Comparison of ENCODE assay signal across 16 cellular contexts in genomic region chrX:22323541-22323940, GRCh38. TPM values are rescaled to one million over a fixed set of nuclear protein-coding genes. Genes with fewer than 3 reads are reported as not detected.
DNase-seq lines count a peak whose midpoint lies in the region; ATAC-seq lines count a peak whose summit lies in the region.
"Had no signal": no experiment of that assay in that cellular context is flagged by ENCODE, and none has a peak within 500 bp of the region (broad histone marks: within the 10 kb centered on the region; RNA-seq: fewer than 3 reads in every experiment).

No MANE protein-coding gene starts in this region.

- no peak overlapping the region for H3K9ac ChIP-seq in GM23248
- no peak overlapping the region for H3K9ac ChIP-seq in skeletal muscle satellite cell (ENCODE audit: low read depth, low read length)

- peaks cover 0 to 11% (median 6%) of the 10 kb centered on the region in 5 donors for H3K27me3 Mint-ChIP-seq in naive thymus-derived CD8-positive, alpha-beta T cell

- no peaks in the 10 kb centered on the region for H3K79me2 ChIP-seq in GM23248 (ENCODE audit: insufficient read depth)
- H3K79me2 ChIP-seq: hepatocyte had no signal

- H3K4me1 ChIP-seq in GM23248 (ENCODE audit: insufficient read depth) (peaks cover 25% of the 10 kb centered on the region), skeletal muscle satellite cell (ENCODE audit: control insufficient read depth, insufficient read depth, low read length) (peaks cover 26% of the 10 kb centered on the region)

- H3K4me2 ChIP-seq in GM23248 (ENCODE audit: unreplicated experiment) (peak overlapping the region; percentile 40), skeletal muscle satellite cell (ENCODE audit: low read length) (peak overlapping the region; percentile 33)
- H3K4me2 ChIP-seq: hepatocyte had no signal

- DNase-seq in GM23248 (peak; percentile 82), RPMI7951 (ENCODE audit: low read depth) (peak; percentile 54), fibroblast of gingiva (ENCODE audit: low read depth) (peak; percentile 45), anterior cingulate cortex (lab: John Stamatoyannopoulos, UW) (no peak)
- DNase-seq in naive thymus-derived CD8-positive, alpha-beta T cell, result no peak
- DNase-seq: activated CD4-positive, alpha-beta T cell treated with anti-CD3 and anti-CD28 coated beads for 48 hours; activated T-cell treated with anti-CD3 and anti-CD28 coated beads, Interleukin-2, amount 50 U/mL, for 48 hours; naive B cell; NCI-H2029 treated with DMSO at 0.1 percent for 48 hours; NCI-H69; stimulated activated CD4-positive, alpha-beta T cell treated with anti-CD3 and anti-CD28 coated beads, Interleukin-4, amount 100 ng/mL, for 1 hour had no signal

- H3K27me3 ChIP-seq in GM23248 (replicated peaks; ENCODE audit: insufficient read depth) (no peaks in the 10 kb centered on the region), skeletal muscle satellite cell (ENCODE audit: control insufficient read depth, insufficient read depth, low read length) (no peaks in the 10 kb centered on the region)
- H3K27me3 ChIP-seq: hepatocyte had no signal

- ATAC-seq in GM21825 (IDR thresholded peaks at IDR 0.05; ENCODE audit: unreplicated experiment), result no peak
- ATAC-seq in naive thymus-derived CD8-positive, alpha-beta T cell, result no peak

- H3K36me3 ChIP-seq in GM23248 (ENCODE audit: low read depth) (no peaks in the 10 kb centered on the region), skeletal muscle satellite cell (ENCODE audit: insufficient read depth, low read length) (no peaks in the 10 kb centered on the region)

- H3K4me3 Mint-ChIP-seq in naive thymus-derived CD8-positive, alpha-beta T cell, result no peak overlapping the region
- H3K4me3 Mint-ChIP-seq: naive B cell had no signal

- H3K9me2 ChIP-seq in GM23248 (ENCODE audit: insufficient read depth), result no peaks in the 10 kb centered on the region

- H3K27ac Mint-ChIP-seq in naive thymus-derived CD8-positive, alpha-beta T cell, result no peak overlapping the region
- H3K27ac Mint-ChIP-seq: naive B cell had no signal

- peak overlapping the region; percentile 46 for H3K27ac ChIP-seq in GM23248
- H3K27ac ChIP-seq: hepatocyte had no signal

- peaks cover 18% of the 10 kb centered on the region for H3F3A ChIP-seq in GM23248 (ENCODE audit: insufficient read depth)

- peaks cover 0 to 9% (median 0%) of the 10 kb centered on the region in 9 donors for H3K9me3 Mint-ChIP-seq in naive thymus-derived CD8-positive, alpha-beta T cell

- no peak overlapping the region for H3K4me3 ChIP-seq in GM23248
- H3K4me3 ChIP-seq in skeletal muscle satellite cell (ENCODE audit: low read length), result no peak overlapping the region
- H3K4me3 ChIP-seq: hepatocyte had no signal

- in situ Hi-C loops in GM23248 (cut with MboI), result no loop called here

- H3K4me1 Mint-ChIP-seq in naive thymus-derived CD8-positive, alpha-beta T cell, result no peaks in the 10 kb centered on the region
- H3K4me1 Mint-ChIP-seq: naive B cell had no signal

- H4K20me1 ChIP-seq in GM23248 (ENCODE audit: insufficient read depth), result no peaks in the 10 kb centered on the region

- H3K36me3 Mint-ChIP-seq in naive thymus-derived CD8-positive, alpha-beta T cell, result peaks cover 0 to 4% (median 0%) of the 10 kb centered on the region in 3 donors
- H3K36me3 Mint-ChIP-seq: naive B cell had no signal

- no peaks in the 10 kb centered on the region for H3K9me3 ChIP-seq in GM23248 (ENCODE audit: low read depth)
- H3K9me3 ChIP-seq in skeletal muscle satellite cell (replicated peaks; ENCODE audit: low read length), result no peaks in the 10 kb centered on the region

- H2AFZ ChIP-seq in GM23248, result peak overlapping the region; percentile 62
- H2AFZ ChIP-seq: hepatocyte had no signal

- POLR2A ChIA-PET in naive thymus-derived CD8-positive, alpha-beta T cell (lab: Charles Lee), result no interaction called here

- 2 to 12% methylated on average over 5 of the region's 5 CpGs for WGBS in GM23248 (ENCODE audit: low coverage in 1 of 2, low lambda C conversion rate in 2 of 2, missing lambda C conversion rate in 2 of 2), 2 experiments

RNA-seq across cellular contexts. Expression of gene CBLL2, which starts 50.8 kb away (rescaled TPM):
- not detected in 2 replicates for total RNA-seq in GM23248 (2014; rRNA removed; shearing (Covaris generic))
- polyA plus RNA-seq in GM23248 (2016; fragmentation: Nextera tagmentation; extraction: Ambion mirVana), result not detected in 2 replicates
- not detected in 2 replicates for total RNA-seq in RPMI7951 (2014; rRNA removed; shearing (Covaris generic))
- not detected in 2 replicates for total RNA-seq in skeletal muscle satellite cell (2012; rRNA removed)
- total RNA-seq in naive thymus-derived CD8-positive, alpha-beta T cell, result not detected
- not detected for polyA plus RNA-seq in naive thymus-derived CD8-positive, alpha-beta T cell
- total RNA-seq: hepatocyte; T-helper 2 cell treated with Interferon-gamma antibody and Interleukin-4, amounts not matched to agents 100 ng/mL and 5 ng/mL, for 36 hours; ureter had no signal
- polyA plus RNA-seq: hepatocyte had no signal

Comparison
In these comparisons a context has a peak if more than half of its experiments do, and no peak if none do; other contexts are left out.
1. DNase-seq: peak in GM23248 (single experiment), RPMI7951 (single experiment) and fibroblast of gingiva (single experiment); none in naive thymus-derived CD8-positive, alpha-beta T cell (0 of 10) and anterior cingulate cortex (0 of 58).